Comparison of ENCODE assay signal across 1 cellular context in genomic region chr1:1637479-1637875, GRCh38. TPM values are rescaled to one million over a fixed set of nuclear protein-coding genes. Genes with fewer than 3 reads are reported as not detected.
"Had no signal": no experiment of that assay in that cellular context is flagged by ENCODE, and none has a peak within 500 bp of the region (broad histone marks: within the 10 kb centered on the region; RNA-seq: fewer than 3 reads in every experiment).

No MANE protein-coding gene starts in this region.

RNA-seq across cellular contexts. Expression of gene MMP23B, which starts 5.5 kb away (rescaled TPM):
- total RNA-seq: dermis microvascular lymphatic vessel endothelial cell had no signal
